Comparison of ENCODE assay signal across 1 cellular context in genomic region chr6:17101422-17102257, GRCh38.
TF ChIP-seq lines count a peak whose summit lies in the region.

Gene STMND1, plus strand, starts transcription at chr6:17102050. Its CDS starts 208 bp downstream, at chr6:17102258.

TF ChIP-seq in HEK293, 187 proteins besides CTCF, POLR2A, EP300 and RAD21 (continued from another document and continues in another):
- no peak for TF ChIP-seq SETDB1 (IDR thresholded peaks at IDR 0.05; ENCODE audit: insufficient read length, low read length)
- TF ChIP-seq ZNF571 (tag by site-specific recombination; IDR thresholded peaks at IDR 0.05): no peak
- no peak for TF ChIP-seq SCRT2 (tag by site-specific recombination; IDR thresholded peaks at IDR 0.05)
- no peak for TF ChIP-seq ELK4 (IDR thresholded peaks at IDR 0.05; ENCODE audit: borderline replicate concordance, low read depth, low read length)
- TF ChIP-seq ZNF302 (tag by site-specific recombination; IDR thresholded peaks at IDR 0.05; ENCODE audit: low read depth): no peak
- TF ChIP-seq ZNF23 (tag by site-specific recombination; IDR thresholded peaks at IDR 0.05; ENCODE audit: borderline replicate concordance): no peak
- TF ChIP-seq ZNF596 (tag by site-specific recombination; IDR thresholded peaks at IDR 0.05): no peak
- peak; percentile 34 for TF ChIP-seq SP2 (tag by site-specific recombination; IDR thresholded peaks at IDR 0.05)
- no peak; the same call in 1 of the 2 replicates for TF ChIP-seq KLF17 (tag by site-specific recombination; IDR thresholded peaks at IDR 0.05)
- no peak for TF ChIP-seq HOXC10 (CRISPR knock-in tag; IDR thresholded peaks at IDR 0.05)
- no peak for TF ChIP-seq GLI2 (tag by site-specific recombination; IDR thresholded peaks at IDR 0.05; ENCODE audit: borderline replicate concordance, low read depth)
- TF ChIP-seq PRDM1 (tag by site-specific recombination; IDR thresholded peaks at IDR 0.05): no peak
- no peak for TF ChIP-seq ZNF132 (tag by site-specific recombination; IDR thresholded peaks at IDR 0.05; ENCODE audit: borderline replicate concordance)
- TF ChIP-seq ZNF112 (tag by site-specific recombination; IDR thresholded peaks at IDR 0.05): no peak
- TF ChIP-seq ZBTB26 (tag by site-specific recombination; optimal IDR thresholded peaks at IDR 0.05): peak; percentile 88
- TF ChIP-seq ZNF473 (tag by site-specific recombination; IDR thresholded peaks at IDR 0.05): no peak
- TF ChIP-seq ZBTB49 (tag by site-specific recombination; IDR thresholded peaks at IDR 0.05; ENCODE audit: low read depth): no peak
- no peak for TF ChIP-seq ZNF19 (tag by site-specific recombination; IDR thresholded peaks at IDR 0.05; ENCODE audit: low read depth)
- TF ChIP-seq ZNF548 (tag by site-specific recombination; IDR thresholded peaks at IDR 0.05): no peak
- no peak for TF ChIP-seq ZNF791 (tag by site-specific recombination; IDR thresholded peaks at IDR 0.05)
- 0 out of 2 replicates have a peak, but pooled peaks have one; percentile 12 for TF ChIP-seq ZNF280D (tag by site-specific recombination; IDR thresholded peaks at IDR 0.05)
- TF ChIP-seq ZBTB21 (tag by site-specific recombination; IDR thresholded peaks at IDR 0.05): peak; percentile 48; the same call in 1 of the 2 replicates
- TF ChIP-seq ZNF324 (tag by site-specific recombination; IDR thresholded peaks at IDR 0.05): 0 out of 2 replicates have a peak, but pooled peaks have one; percentile 44
- no peak for TF ChIP-seq KLF16 (tag by site-specific recombination; IDR thresholded peaks at IDR 0.05)
- TF ChIP-seq PRDM6 (tag by site-specific recombination; IDR thresholded peaks at IDR 0.05): peak; percentile 51; the same call in 1 of the 2 replicates
- no peak for TF ChIP-seq ZNF610 (tag by site-specific recombination; IDR thresholded peaks at IDR 0.05; ENCODE audit: borderline replicate concordance)
- TF ChIP-seq ZNF544 (tag by site-specific recombination; IDR thresholded peaks at IDR 0.05): no peak
- no peak; the same call in 1 of the 2 replicates for TF ChIP-seq KLF1 (tag by site-specific recombination; IDR thresholded peaks at IDR 0.05)
- peak; percentile 91 for TF ChIP-seq REST (tag by site-specific recombination; IDR thresholded peaks at IDR 0.05)
- TF ChIP-seq ZNF10 (tag by site-specific recombination; IDR thresholded peaks at IDR 0.05): no peak
- no peak for TF ChIP-seq ZNF626 (tag by site-specific recombination; IDR thresholded peaks at IDR 0.05)
- peak; percentile 87 for TF ChIP-seq ZBTB44 (tag by site-specific recombination; IDR thresholded peaks at IDR 0.05)
- no peak for TF ChIP-seq ZNF202 (tag by site-specific recombination; IDR thresholded peaks at IDR 0.05; ENCODE audit: borderline replicate concordance)
- no peak for TF ChIP-seq ZNF148 (tag by site-specific recombination; IDR thresholded peaks at IDR 0.05; ENCODE audit: borderline replicate concordance)
- no peak for TF ChIP-seq ZBTB1 (tag by site-specific recombination; IDR thresholded peaks at IDR 0.05)
- TF ChIP-seq ZNF239 (tag by site-specific recombination; IDR thresholded peaks at IDR 0.05): no peak
- TF ChIP-seq TRIM28 (IDR thresholded peaks at IDR 0.05; ENCODE audit: borderline replicate concordance, low read length): peak; percentile 35; the same call in 1 of the 2 replicates
